Comparison of ENCODE assay signal across 1 cellular context in the genomic region with DNA sequence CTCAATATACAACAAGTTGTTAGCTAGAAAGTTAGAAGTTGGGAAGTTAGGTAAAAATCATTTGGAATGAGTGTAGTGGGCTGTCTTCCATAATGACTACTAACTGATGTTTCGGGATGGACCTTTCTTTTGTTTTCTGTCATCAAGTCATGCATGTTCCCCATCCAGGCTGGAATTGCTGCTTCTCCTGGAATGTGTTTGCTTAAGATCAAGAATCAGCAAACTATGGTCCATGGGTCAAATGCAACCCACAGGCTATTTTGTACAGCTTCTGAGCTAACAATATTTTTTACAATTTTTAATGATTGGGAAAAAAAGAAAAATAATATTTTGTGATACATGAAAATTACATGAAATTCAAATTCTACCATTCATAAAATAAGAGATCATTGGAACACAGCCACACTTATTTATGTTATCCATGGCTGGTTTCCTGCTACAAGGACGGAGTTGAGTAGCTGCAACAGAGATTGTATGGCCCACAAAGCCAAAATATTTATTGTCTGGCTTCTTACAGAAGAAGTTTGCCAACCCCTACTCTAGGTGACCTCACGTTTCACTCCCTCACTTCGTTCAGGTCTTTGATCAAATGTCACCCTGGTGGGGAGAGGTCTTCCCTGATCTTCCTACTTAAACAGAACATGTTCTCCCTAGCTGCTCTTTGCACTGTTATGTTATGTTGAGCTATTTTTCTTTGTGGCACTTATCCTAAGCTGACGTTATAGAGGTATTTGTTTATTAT.
TF ChIP-seq lines count a peak whose summit lies in the region.

No MANE protein-coding gene starts in this region.

TF ChIP-seq in HepG2, 621 proteins besides CTCF, POLR2A, EP300 and RAD21 (continued from another document and continues in another):
- TF ChIP-seq, protein P1, sequence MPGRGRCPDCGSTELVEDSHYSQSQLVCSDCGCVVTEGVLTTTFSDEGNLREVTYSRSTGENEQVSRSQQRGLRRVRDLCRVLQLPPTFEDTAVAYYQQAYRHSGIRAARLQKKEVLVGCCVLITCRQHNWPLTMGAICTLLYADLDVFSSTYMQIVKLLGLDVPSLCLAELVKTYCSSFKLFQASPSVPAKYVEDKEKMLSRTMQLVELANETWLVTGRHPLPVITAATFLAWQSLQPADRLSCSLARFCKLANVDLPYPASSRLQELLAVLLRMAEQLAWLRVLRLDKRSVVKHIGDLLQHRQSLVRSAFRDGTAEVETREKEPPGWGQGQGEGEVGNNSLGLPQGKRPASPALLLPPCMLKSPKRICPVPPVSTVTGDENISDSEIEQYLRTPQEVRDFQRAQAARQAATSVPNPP (CRISPR knock-in tag; IDR thresholded peaks at IDR 0.05), result no peak
- TF ChIP-seq NR2F6 (IDR thresholded peaks at IDR 0.05) (no peak), NR2F6 (CRISPR knock-in tag; IDR thresholded peaks at IDR 0.05) (0 out of 2 replicates have a peak, but pooled peaks have one; percentile 5), HNRNPLL (IDR thresholded peaks at IDR 0.05; ENCODE audit: low read depth, low read length, poor library complexity, severe bottlenecking) (no peak), NCOA5 (CRISPR knock-in tag; IDR thresholded peaks at IDR 0.05) (no peak), ZBTB7B (CRISPR knock-in tag; IDR thresholded peaks at IDR 0.05) (no peak), SOX13 (IDR thresholded peaks at IDR 0.05) (no peak), SOX13 (CRISPR knock-in tag; conservative IDR thresholded peaks at IDR 0.05 in 1 of 2, IDR thresholded peaks at IDR 0.05 in 1 of 2) (peak in 1 of 2 experiments; percentile 53; a peak in 2 of 4 replicates), ZNF577 (CRISPR knock-in tag; IDR thresholded peaks at IDR 0.05; ENCODE audit: borderline replicate concordance, low read depth) (no peak), AGO1 (IDR thresholded peaks at IDR 0.05; ENCODE audit: low read depth, low read length, poor library complexity, severe bottlenecking) (no peak), HMG20B (CRISPR knock-in tag; conservative IDR thresholded peaks at IDR 0.05) (no peak), KDM1A (CRISPR knock-in tag; IDR thresholded peaks at IDR 0.05) (peak; percentile 80; the same call in 1 of the 2 replicates), POLR2AphosphoS5 (IDR thresholded peaks at IDR 0.05; ENCODE audit: low read depth, low read length) (no peak), MXI1 (IDR thresholded peaks at IDR 0.05; ENCODE audit: borderline replicate concordance, low read depth, low read length) (no peak), HNF4G (IDR thresholded peaks at IDR 0.05; ENCODE audit: borderline replicate concordance, low read depth, low read length) (peak; percentile 54; the same call in 1 of the 2 replicates), HNF4G (CRISPR knock-in tag; IDR thresholded peaks at IDR 0.05; ENCODE audit: borderline replicate concordance, low read depth) (no peak), DNMT1 (CRISPR knock-in tag; IDR thresholded peaks at IDR 0.05) (no peak), ZNF75D (CRISPR knock-in tag; IDR thresholded peaks at IDR 0.05; ENCODE audit: borderline replicate concordance) (no peak), NR2F1 (CRISPR knock-in tag; IDR thresholded peaks at IDR 0.05) (peak in 1 of 2 experiments; percentile 17; a peak in 1 of 4 replicates), ZBTB8A (CRISPR knock-in tag; IDR thresholded peaks at IDR 0.05; ENCODE audit: borderline replicate concordance, low read depth) (no peak), FOXP1 (IDR thresholded peaks at IDR 0.05) (no peak), FOXP1 (CRISPR knock-in tag; IDR thresholded peaks at IDR 0.05) (peak; percentile 8; the same call in 1 of the 2 replicates), LCORL (IDR thresholded peaks at IDR 0.05) (peak; percentile 18; the same call in 1 of the 2 replicates), LCORL (CRISPR knock-in tag; IDR thresholded peaks at IDR 0.05) (no peak), ZNF780A (CRISPR knock-in tag; IDR thresholded peaks at IDR 0.05) (no peak), ZMAT3 (CRISPR knock-in tag; conservative IDR thresholded peaks at IDR 0.05) (no peak), RCOR2 (CRISPR knock-in tag; IDR thresholded peaks at IDR 0.05) (peak; percentile 52; the same call in 1 of the 2 replicates), ZNF468 (CRISPR knock-in tag; IDR thresholded peaks at IDR 0.05) (no peak), CEBPG (CRISPR knock-in tag; IDR thresholded peaks at IDR 0.05) (0 out of 2 replicates have a peak, but pooled peaks have one; percentile 24), ZMYM4 (CRISPR knock-in tag; IDR thresholded peaks at IDR 0.05) (no peak), SKI (IDR thresholded peaks at IDR 0.05; ENCODE audit: partially characterized antibody) (no peak), ZNF761 (CRISPR knock-in tag; conservative IDR thresholded peaks at IDR 0.05) (no peak), ZNF496 (CRISPR knock-in tag; IDR thresholded peaks at IDR 0.05; ENCODE audit: insufficient replicate concordance) (no peak), ZNF781 (CRISPR knock-in tag; IDR thresholded peaks at IDR 0.05; ENCODE audit: borderline replicate concordance, not compliant biosample characterization) (no peak)
- TF ChIP-seq, protein P2, sequence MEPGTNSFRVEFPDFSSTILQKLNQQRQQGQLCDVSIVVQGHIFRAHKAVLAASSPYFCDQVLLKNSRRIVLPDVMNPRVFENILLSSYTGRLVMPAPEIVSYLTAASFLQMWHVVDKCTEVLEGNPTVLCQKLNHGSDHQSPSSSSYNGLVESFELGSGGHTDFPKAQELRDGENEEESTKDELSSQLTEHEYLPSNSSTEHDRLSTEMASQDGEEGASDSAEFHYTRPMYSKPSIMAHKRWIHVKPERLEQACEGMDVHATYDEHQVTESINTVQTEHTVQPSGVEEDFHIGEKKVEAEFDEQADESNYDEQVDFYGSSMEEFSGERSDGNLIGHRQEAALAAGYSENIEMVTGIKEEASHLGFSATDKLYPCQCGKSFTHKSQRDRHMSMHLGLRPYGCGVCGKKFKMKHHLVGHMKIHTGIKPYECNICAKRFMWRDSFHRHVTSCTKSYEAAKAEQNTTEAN (CRISPR knock-in tag; conservative IDR thresholded peaks at IDR 0.05), result no peak
- TF ChIP-seq, protein P3, sequence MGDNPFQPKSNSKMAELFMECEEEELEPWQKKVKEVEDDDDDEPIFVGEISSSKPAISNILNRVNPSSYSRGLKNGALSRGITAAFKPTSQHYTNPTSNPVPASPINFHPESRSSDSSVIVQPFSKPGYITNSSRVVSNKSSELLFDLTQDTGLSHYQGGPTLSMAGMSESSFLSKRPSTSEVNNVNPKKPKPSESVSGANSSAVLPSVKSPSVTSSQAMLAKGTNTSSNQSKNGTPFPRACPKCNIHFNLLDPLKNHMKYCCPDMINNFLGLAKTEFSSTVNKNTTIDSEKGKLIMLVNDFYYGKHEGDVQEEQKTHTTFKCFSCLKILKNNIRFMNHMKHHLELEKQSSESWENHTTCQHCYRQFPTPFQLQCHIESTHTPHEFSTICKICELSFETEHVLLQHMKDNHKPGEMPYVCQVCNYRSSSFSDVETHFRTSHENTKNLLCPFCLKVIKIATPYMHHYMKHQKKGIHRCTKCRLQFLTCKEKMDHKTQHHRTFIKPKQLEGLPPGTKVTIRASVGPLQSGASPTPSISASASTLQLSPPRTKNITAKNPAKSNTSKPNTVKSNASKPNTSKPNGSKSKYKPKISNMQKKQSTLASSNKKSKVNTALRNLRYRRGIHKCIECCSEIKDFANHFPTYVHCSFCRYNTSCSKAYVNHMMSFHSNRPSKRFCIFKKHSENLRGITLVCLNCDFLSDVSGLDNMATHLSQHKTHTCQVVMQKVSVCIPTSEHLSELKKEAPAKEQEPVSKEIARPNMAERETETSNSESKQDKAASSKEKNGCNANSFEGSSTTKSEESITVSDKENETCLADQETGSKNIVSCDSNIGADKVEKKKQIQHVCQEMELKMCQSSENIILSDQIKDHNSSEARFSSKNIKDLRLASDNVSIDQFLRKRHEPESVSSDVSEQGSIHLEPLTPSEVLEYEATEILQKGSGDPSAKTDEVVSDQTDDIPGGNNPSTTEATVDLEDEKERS (CRISPR knock-in tag; IDR thresholded peaks at IDR 0.05), result no peak
- TF ChIP-seq, protein P4, sequence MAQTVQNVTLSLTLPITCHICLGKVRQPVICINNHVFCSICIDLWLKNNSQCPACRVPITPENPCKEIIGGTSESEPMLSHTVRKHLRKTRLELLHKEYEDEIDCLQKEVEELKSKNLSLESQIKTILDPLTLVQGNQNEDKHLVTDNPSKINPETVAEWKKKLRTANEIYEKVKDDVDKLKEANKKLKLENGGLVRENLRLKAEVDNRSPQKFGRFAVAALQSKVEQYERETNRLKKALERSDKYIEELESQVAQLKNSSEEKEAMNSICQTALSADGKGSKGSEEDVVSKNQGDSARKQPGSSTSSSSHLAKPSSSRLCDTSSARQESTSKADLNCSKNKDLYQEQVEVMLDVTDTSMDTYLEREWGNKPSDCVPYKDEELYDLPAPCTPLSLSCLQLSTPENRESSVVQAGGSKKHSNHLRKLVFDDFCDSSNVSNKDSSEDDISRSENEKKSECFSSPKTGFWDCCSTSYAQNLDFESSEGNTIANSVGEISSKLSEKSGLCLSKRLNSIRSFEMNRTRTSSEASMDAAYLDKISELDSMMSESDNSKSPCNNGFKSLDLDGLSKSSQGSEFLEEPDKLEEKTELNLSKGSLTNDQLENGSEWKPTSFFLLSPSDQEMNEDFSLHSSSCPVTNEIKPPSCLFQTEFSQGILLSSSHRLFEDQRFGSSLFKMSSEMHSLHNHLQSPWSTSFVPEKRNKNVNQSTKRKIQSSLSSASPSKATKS (CRISPR knock-in tag; IDR thresholded peaks at IDR 0.05), result no peak
- TF ChIP-seq, protein P5, sequence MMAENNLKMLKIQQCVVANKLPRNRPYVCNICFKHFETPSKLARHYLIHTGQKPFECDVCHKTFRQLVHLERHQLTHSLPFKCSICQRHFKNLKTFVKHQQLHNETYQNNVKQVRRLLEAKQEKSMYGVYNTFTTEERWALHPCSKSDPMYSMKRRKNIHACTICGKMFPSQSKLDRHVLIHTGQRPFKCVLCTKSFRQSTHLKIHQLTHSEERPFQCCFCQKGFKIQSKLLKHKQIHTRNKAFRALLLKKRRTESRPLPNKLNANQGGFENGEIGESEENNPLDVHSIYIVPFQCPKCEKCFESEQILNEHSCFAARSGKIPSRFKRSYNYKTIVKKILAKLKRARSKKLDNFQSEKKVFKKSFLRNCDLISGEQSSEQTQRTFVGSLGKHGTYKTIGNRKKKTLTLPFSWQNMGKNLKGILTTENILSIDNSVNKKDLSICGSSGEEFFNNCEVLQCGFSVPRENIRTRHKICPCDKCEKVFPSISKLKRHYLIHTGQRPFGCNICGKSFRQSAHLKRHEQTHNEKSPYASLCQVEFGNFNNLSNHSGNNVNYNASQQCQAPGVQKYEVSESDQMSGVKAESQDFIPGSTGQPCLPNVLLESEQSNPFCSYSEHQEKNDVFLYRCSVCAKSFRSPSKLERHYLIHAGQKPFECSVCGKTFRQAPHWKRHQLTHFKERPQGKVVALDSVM (CRISPR knock-in tag; IDR thresholded peaks at IDR 0.05), result no peak
- TF ChIP-seq, protein P6, sequence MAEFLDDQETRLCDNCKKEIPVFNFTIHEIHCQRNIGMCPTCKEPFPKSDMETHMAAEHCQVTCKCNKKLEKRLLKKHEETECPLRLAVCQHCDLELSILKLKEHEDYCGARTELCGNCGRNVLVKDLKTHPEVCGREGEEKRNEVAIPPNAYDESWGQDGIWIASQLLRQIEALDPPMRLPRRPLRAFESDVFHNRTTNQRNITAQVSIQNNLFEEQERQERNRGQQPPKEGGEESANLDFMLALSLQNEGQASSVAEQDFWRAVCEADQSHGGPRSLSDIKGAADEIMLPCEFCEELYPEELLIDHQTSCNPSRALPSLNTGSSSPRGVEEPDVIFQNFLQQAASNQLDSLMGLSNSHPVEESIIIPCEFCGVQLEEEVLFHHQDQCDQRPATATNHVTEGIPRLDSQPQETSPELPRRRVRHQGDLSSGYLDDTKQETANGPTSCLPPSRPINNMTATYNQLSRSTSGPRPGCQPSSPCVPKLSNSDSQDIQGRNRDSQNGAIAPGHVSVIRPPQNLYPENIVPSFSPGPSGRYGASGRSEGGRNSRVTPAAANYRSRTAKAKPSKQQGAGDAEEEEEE (CRISPR knock-in tag; IDR thresholded peaks at IDR 0.05; ENCODE audit: borderline replicate concordance), result no peak
- TF ChIP-seq, protein P7, sequence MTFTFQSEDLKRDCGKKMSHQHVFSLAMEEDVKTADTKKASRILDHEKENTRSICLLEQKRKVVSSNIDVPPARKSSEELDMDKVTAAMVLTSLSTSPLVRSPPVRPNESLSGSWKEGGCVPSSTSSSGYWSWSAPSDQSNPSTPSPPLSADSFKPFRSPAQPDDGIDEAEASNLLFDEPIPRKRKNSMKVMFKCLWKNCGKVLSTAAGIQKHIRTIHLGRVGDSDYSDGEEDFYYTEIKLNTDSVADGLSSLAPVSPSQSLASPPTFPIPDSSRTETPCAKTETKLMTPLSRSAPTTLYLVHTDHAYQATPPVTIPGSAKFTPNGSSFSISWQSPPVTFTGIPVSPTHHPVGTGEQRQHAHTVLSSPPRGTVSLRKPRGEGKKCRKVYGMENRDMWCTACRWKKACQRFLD (CRISPR knock-in tag; IDR thresholded peaks at IDR 0.05; ENCODE audit: borderline replicate concordance), result no peak
- TF ChIP-seq, protein P8, sequence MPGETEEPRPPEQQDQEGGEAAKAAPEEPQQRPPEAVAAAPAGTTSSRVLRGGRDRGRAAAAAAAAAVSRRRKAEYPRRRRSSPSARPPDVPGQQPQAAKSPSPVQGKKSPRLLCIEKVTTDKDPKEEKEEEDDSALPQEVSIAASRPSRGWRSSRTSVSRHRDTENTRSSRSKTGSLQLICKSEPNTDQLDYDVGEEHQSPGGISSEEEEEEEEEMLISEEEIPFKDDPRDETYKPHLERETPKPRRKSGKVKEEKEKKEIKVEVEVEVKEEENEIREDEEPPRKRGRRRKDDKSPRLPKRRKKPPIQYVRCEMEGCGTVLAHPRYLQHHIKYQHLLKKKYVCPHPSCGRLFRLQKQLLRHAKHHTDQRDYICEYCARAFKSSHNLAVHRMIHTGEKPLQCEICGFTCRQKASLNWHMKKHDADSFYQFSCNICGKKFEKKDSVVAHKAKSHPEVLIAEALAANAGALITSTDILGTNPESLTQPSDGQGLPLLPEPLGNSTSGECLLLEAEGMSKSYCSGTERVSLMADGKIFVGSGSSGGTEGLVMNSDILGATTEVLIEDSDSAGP (CRISPR knock-in tag; IDR thresholded peaks at IDR 0.05; ENCODE audit: borderline replicate concordance), result no peak
- TF ChIP-seq, protein P9, sequence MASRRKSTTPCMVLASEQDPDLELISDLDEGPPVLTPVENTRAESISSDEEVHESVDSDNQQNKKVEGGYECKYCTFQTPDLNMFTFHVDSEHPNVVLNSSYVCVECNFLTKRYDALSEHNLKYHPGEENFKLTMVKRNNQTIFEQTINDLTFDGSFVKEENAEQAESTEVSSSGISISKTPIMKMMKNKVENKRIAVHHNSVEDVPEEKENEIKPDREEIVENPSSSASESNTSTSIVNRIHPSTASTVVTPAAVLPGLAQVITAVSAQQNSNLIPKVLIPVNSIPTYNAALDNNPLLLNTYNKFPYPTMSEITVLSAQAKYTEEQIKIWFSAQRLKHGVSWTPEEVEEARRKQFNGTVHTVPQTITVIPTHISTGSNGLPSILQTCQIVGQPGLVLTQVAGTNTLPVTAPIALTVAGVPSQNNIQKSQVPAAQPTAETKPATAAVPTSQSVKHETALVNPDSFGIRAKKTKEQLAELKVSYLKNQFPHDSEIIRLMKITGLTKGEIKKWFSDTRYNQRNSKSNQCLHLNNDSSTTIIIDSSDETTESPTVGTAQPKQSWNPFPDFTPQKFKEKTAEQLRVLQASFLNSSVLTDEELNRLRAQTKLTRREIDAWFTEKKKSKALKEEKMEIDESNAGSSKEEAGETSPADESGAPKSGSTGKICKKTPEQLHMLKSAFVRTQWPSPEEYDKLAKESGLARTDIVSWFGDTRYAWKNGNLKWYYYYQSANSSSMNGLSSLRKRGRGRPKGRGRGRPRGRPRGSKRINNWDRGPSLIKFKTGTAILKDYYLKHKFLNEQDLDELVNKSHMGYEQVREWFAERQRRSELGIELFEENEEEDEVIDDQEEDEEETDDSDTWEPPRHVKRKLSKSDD (CRISPR knock-in tag; IDR thresholded peaks at IDR 0.05; ENCODE audit: low read depth), result no peak
